ENCODE assay signal across 8 cellular contexts in genomic region chr16:66275795-66276428, GRCh38.
A peak's percentile ranks its signal among the peaks of the same experiment; 100 is the strongest.
DNase-seq lines count a peak whose midpoint lies in the region; FAIRE-seq and TF ChIP-seq lines count a peak whose summit lies in the region.

No MANE protein-coding gene starts in this region.

- H4K8ac ChIP-seq in mesenchymal stem cell (ENCODE audit: low read length), result no peak overlapping the region

- WGBS in mesenchymal stem cell, result 24% methylated on average over 6 of the region's 6 CpGs

- H2BK120ac ChIP-seq in mesenchymal stem cell (ENCODE audit: low read depth, low read length), result no peak overlapping the region

- H3K23ac ChIP-seq in mesenchymal stem cell (ENCODE audit: low read length in 2 of 2), result no peak overlapping the region

- H2BK12ac ChIP-seq in mesenchymal stem cell (ENCODE audit: low read length in 2 of 2), result no peak overlapping the region

- H3K27me3 ChIP-seq in OCI-LY1 (ENCODE audit: insufficient read depth, low read length), result no peaks in the 10 kb centered on the region
- peaks cover 0 to 9% of the 10 kb centered on the region in 2 experiments for H3K27me3 ChIP-seq in mesenchymal stem cell (ENCODE audit: control insufficient read depth in 1 of 2, insufficient read depth in 1 of 2, low read length in 2 of 2)

- no peak overlapping the region for H4K91ac ChIP-seq in mesenchymal stem cell (ENCODE audit: low read length)

- CTCF ChIA-PET in HEK293T (lab: Yijun Ruan, JAX), result interaction anchor here (0.6 to 1.5 kb wide), 4 partner anchors 20 to 67 kb away, joined by 3 to 5 read pairs (median 3); no protein-coding TSS in a partner anchor

- H2AFZ ChIP-seq in OCI-LY1 (ENCODE audit: low read length), result no peak overlapping the region
- H2AFZ ChIP-seq in mesenchymal stem cell (ENCODE audit: low read depth, low read length), result no peak overlapping the region

- H3K14ac ChIP-seq in mesenchymal stem cell (ENCODE audit: low read length in 2 of 2), result no peak overlapping the region

- H3K79me2 ChIP-seq in OCI-LY1 (ENCODE audit: insufficient read depth, low read length), result no peaks in the 10 kb centered on the region

- H3K9ac ChIP-seq in OCI-LY1 (ENCODE audit: low read length), result no peak overlapping the region
- no peak overlapping the region for H3K9ac ChIP-seq in mesenchymal stem cell (ENCODE audit: low read length)

- peak; percentile 62 for TF ChIP-seq CTCF in D721Med (IDR thresholded peaks at IDR 0.05; ENCODE audit: insufficient read depth, missing control alignments)
- TF ChIP-seq CTCF in OCI-LY1 (IDR thresholded peaks at IDR 0.05; ENCODE audit: low read length), result peak; percentile 66
- no peak for TF ChIP-seq CTCF in coronary artery (IDR thresholded peaks at IDR 0.05)

- FAIRE-seq in D721Med (lab: Jason Lieb, UNC), result no peak

- no peak overlapping the region for H3K4ac ChIP-seq in mesenchymal stem cell (ENCODE audit: low read depth in 1 of 2, low read length in 2 of 2)

- H3K18ac ChIP-seq in mesenchymal stem cell (ENCODE audit: low read depth in 1 of 2, low read length in 2 of 2), result no peak overlapping the region

- no peak overlapping the region for H3K27ac ChIP-seq in OCI-LY1 (ENCODE audit: low read depth, low read length, poor library complexity, severe bottlenecking)
- no peak overlapping the region for H3K27ac ChIP-seq in coronary artery
- H3K27ac ChIP-seq in mesenchymal stem cell (ENCODE audit: low read length, poor library complexity, severe bottlenecking), result no peak overlapping the region

- POLR2A ChIA-PET in HEK293T (lab: Yijun Ruan, JAX), result interaction anchor here (1.1 kb wide), 1 partner anchor 39 kb away, joined by 5 read pairs; no protein-coding TSS in a partner anchor

- no peaks in the 10 kb centered on the region for H3K79me1 ChIP-seq in mesenchymal stem cell (replicated peaks; ENCODE audit: low read length, poor library complexity, severe bottlenecking)

- DNase-seq in D721Med (ENCODE audit: insufficient read length, low spot score) (no peak), HEK293T (ENCODE audit: extremely low spot score) (peak; percentile 69), coronary artery (ENCODE audit: low spot score) (peak; percentile 59), mesenchymal stem cell (peak; percentile 80), cerebellum (ENCODE audit: low spot score) (no peak), OCI-M2 (lab: John Stamatoyannopoulos, UW; ENCODE audit: unreplicated experiment) (no peak), GM19240 (ENCODE audit: insufficient read length, low spot score) (no peak)

- H2AK5ac ChIP-seq in mesenchymal stem cell (ENCODE audit: low read length, severe bottlenecking), result no peak overlapping the region

- no peaks in the 10 kb centered on the region for H3K9me3 ChIP-seq in OCI-LY1 (ENCODE audit: low read length)
- no peaks in the 10 kb centered on the region for H3K9me3 ChIP-seq in mesenchymal stem cell (ENCODE audit: control insufficient read depth, low read length)

- no peaks in the 10 kb centered on the region for H3K9me2 ChIP-seq in OCI-LY1 (ENCODE audit: low read depth, low read length)

- H3F3A ChIP-seq in OCI-LY1 (ENCODE audit: insufficient read depth, low read length), result no peaks in the 10 kb centered on the region

- H2BK5ac ChIP-seq in mesenchymal stem cell (ENCODE audit: low read depth, low read length, poor library complexity, severe bottlenecking), result no peak overlapping the region

- H2BK15ac ChIP-seq in mesenchymal stem cell (ENCODE audit: low read depth, poor library complexity, severe bottlenecking), result no peak overlapping the region

- H3K4me2 ChIP-seq in OCI-LY1 (ENCODE audit: low read length) (no peak overlapping the region), mesenchymal stem cell (ENCODE audit: low read length, poor library complexity, severe bottlenecking) (no peak overlapping the region)

- H3K4me1 ChIP-seq in OCI-LY1 (ENCODE audit: insufficient read depth, low read length, severe bottlenecking), result no peaks in the 10 kb centered on the region
- peaks cover 3% of the 10 kb centered on the region for H3K4me1 ChIP-seq in mesenchymal stem cell (ENCODE audit: control insufficient read depth, insufficient read depth, low read depth, low read length)

- H4K20me1 ChIP-seq in OCI-LY1 (ENCODE audit: insufficient read depth, low read length), result no peaks in the 10 kb centered on the region

- H3K36me3 ChIP-seq in OCI-LY1 (ENCODE audit: insufficient read depth, low read length) (no peaks in the 10 kb centered on the region), mesenchymal stem cell (ENCODE audit: control insufficient read depth in 1 of 2, insufficient read depth in 2 of 2, low read depth in 1 of 2, low read length in 2 of 2) (no peaks in the 10 kb centered on the region)

- H3K4me3 ChIP-seq in OCI-LY1 (ENCODE audit: low read depth, low read length, poor library complexity, severe bottlenecking), result no peak overlapping the region
- no peak overlapping the region for H3K4me3 ChIP-seq in coronary artery
- no peak overlapping the region for H3K4me3 ChIP-seq in mesenchymal stem cell (ENCODE audit: insufficient read depth in 1 of 2, low read depth in 1 of 2, low read length in 2 of 2)

TF ChIP-seq in HEK293T, 16 proteins besides CTCF, POLR2A, EP300 and RAD21:
- TF ChIP-seq PKNOX1 (IDR thresholded peaks at IDR 0.05), result no peak
- TF ChIP-seq FOXM1 (IDR thresholded peaks at IDR 0.05; ENCODE audit: borderline replicate concordance), result no peak
- TF ChIP-seq ZNF384 (IDR thresholded peaks at IDR 0.05), result no peak
- no peak for TF ChIP-seq ELF4 (IDR thresholded peaks at IDR 0.05)
TF ChIP-seq in HEK293T: peak in this region for 0.

Comparison
In these comparisons a context has a peak if more than half of its experiments do, and no peak if none do; other contexts are left out.
1. DNase-seq: peak in HEK293T (single experiment), coronary artery (single experiment) and mesenchymal stem cell (single experiment); none in D721Med (single experiment), cerebellum (single experiment), OCI-M2 (single experiment) and GM19240 (single experiment).